ENCODE assay signal across 12 cellular contexts in the genomic region with DNA sequence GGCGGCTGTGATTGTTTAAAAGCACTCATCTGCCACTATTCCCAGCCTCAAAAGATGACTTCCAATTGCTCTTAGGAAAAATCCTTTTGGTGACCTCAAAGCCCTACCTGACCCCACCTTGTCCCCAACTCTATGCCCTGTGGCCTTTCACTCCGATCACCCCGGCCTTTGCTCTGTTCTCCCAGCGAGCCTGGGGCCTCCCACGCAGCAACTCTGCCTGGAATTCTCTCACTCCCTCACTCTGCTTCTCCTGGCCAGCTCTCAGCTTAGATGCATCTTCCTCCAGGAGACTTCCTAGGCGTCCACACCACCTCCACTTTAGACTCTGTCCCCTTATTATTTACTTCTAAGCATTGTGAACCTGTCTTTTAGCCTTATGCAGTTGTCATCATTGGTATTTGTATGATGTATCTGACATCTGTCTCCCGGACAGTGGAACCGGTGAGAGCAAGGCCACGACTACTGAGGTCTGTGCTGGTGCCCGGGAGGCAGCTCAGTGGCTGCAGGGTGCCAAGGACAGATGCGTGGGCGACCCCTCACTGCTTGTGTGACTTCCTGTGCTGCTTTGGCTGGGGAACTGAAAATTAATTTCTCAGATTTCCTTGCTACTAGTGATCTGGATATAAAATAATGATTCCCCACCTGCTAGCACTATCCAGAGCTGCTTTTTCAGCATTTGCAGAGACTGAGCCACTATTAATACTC.
DNase-seq lines count a peak whose midpoint lies in the region; ATAC-seq and TF ChIP-seq lines count a peak whose summit lies in the region.
"Had no signal": no experiment of that assay in that cellular context is flagged by ENCODE, and none has a peak within 500 bp of the region (broad histone marks: within the 10 kb centered on the region; RNA-seq: fewer than 3 reads in every experiment).

No MANE protein-coding gene starts in this region.

- CTCF ChIA-PET in CD8-positive, alpha-beta T cell (lab: Charles Lee) = interaction anchor here (0.7 to 2.2 kb wide), 3 partner anchors 39 to 50 kb away, joined by 4 to 9 read pairs (median 6); no protein-coding TSS in a partner anchor

- no peaks in the 10 kb centered on the region for H3K36me3 ChIP-seq in CD8-positive, alpha-beta T cell (ENCODE audit: insufficient read depth, low read length)
- H3K36me3 ChIP-seq in colonic mucosa = no peaks in the 10 kb centered on the region

- no peak for ATAC-seq in CD8-positive, alpha-beta T cell
- ATAC-seq in GM21576 (IDR thresholded peaks at IDR 0.05; ENCODE audit: unreplicated experiment) = peak; percentile 32
- ATAC-seq in naive thymus-derived CD8-positive, alpha-beta T cell = no peak
- ATAC-seq in HG03095 (IDR thresholded peaks at IDR 0.05; ENCODE audit: unreplicated experiment) = no peak

- intact Hi-C loops in CD8-positive, alpha-beta T cell (cut with DNase I, micrococcal nuclease) = loop anchor here (10.0 kb wide), 2 partner anchors 217 to 427 kb away; no protein-coding TSS in a partner anchor
- intact Hi-C loops in colonic mucosa (cut with DNase I) = no loop called here

- peak overlapping the region; percentile 91 for H3K27ac Mint-ChIP-seq in CD8-positive, alpha-beta T cell
- H3K27ac Mint-ChIP-seq in naive thymus-derived CD8-positive, alpha-beta T cell = peak overlapping the region; percentile 92 to 98 (median 96)

- peak overlapping the region; percentile 81 for H3K4me3 Mint-ChIP-seq in CD8-positive, alpha-beta T cell
- H3K4me3 Mint-ChIP-seq in naive thymus-derived CD8-positive, alpha-beta T cell = peak overlapping the region; percentile 52 to 88 (median 74)

- no peak overlapping the region for H3K27ac ChIP-seq in CD8-positive, alpha-beta T cell (ENCODE audit: low read depth, low read length)
- H3K27ac ChIP-seq in colonic mucosa = no peak overlapping the region
- H3K27ac ChIP-seq: BLaER1 had no signal

- no peaks in the 10 kb centered on the region for H3K9me3 Mint-ChIP-seq in CD8-positive, alpha-beta T cell
- H3K9me3 Mint-ChIP-seq in naive thymus-derived CD8-positive, alpha-beta T cell = no peaks in the 10 kb centered on the region

- H3K4me1 ChIP-seq in CD8-positive, alpha-beta T cell (ENCODE audit: insufficient read depth, low read length) = peaks cover 98% of the 10 kb centered on the region
- peaks cover 5% of the 10 kb centered on the region for H3K4me1 ChIP-seq in colonic mucosa

- no peaks in the 10 kb centered on the region for H3K27me3 ChIP-seq in CD8-positive, alpha-beta T cell (ENCODE audit: insufficient read depth, low read length)
- H3K27me3 ChIP-seq in colonic mucosa = no peaks in the 10 kb centered on the region
- H3K27me3 ChIP-seq: BLaER1 had no signal

- peaks cover 97% of the 10 kb centered on the region for H3K4me1 Mint-ChIP-seq in CD8-positive, alpha-beta T cell (ENCODE audit: low read depth)
- H3K4me1 Mint-ChIP-seq in naive thymus-derived CD8-positive, alpha-beta T cell = peaks cover 57 to 100% (median 96%) of the 10 kb centered on the region in 4 donors

- H3K9ac ChIP-seq in colonic mucosa (ENCODE audit: low read depth in 2 of 2, low read length in 2 of 2) = no peak overlapping the region
- H3K9ac ChIP-seq: BLaER1 had no signal

- no peaks in the 10 kb centered on the region for H3K27me3 Mint-ChIP-seq in CD8-positive, alpha-beta T cell (ENCODE audit: low read depth)
- H3K27me3 Mint-ChIP-seq in naive thymus-derived CD8-positive, alpha-beta T cell = no peaks in the 10 kb centered on the region

- TF ChIP-seq CTCF in CD8-positive, alpha-beta T cell (IDR thresholded peaks at IDR 0.05) = no peak
- no peak for TF ChIP-seq CTCF in colonic mucosa (IDR thresholded peaks at IDR 0.05)

- H3K4me3 ChIP-seq in CD8-positive, alpha-beta T cell (ENCODE audit: low read depth, low read length) = peak overlapping the region; percentile 12
- H3K4me3 ChIP-seq in colonic mucosa = no peak overlapping the region
- H3K4me3 ChIP-seq: BLaER1 had no signal

- peak in 1 of 7 experiments; percentile 36 for DNase-seq in CD8-positive, alpha-beta T cell
- peak; percentile 75 for DNase-seq in activated CD8-positive, alpha-beta memory T cell treated with anti-CD3 and anti-CD28 coated beads, Interleukin-2, amount 50 U/mL, for 48 hours
- DNase-seq in naive thymus-derived CD8-positive, alpha-beta T cell = peak in 3 of 10 donors; percentile 22 to 36 (median 29)
- DNase-seq in anterior cingulate cortex (lab: John Stamatoyannopoulos, UW) = no peak
- no peak for DNase-seq in colonic mucosa
- no peak for DNase-seq in cerebellum (ENCODE audit: low spot score)
- DNase-seq: amniotic stem cell, mammary epithelial cell, NCI-H69 had no signal

- POLR2A ChIA-PET in CD8-positive, alpha-beta T cell (lab: Charles Lee) = interaction anchor here (0.7 to 2.8 kb wide), 12 partner anchors 9 to 649 kb away, joined by 3 to 10 read pairs (median 4); no protein-coding TSS in a partner anchor
- POLR2A ChIA-PET in naive thymus-derived CD8-positive, alpha-beta T cell (lab: Charles Lee) = interaction anchor here (0.7 to 3.8 kb wide), 10 partner anchors 10 to 334 kb away, joined by 3 to 19 read pairs (median 4); a partner anchor contains a TSS

- no peaks in the 10 kb centered on the region for H3K9me3 ChIP-seq in CD8-positive, alpha-beta T cell (ENCODE audit: low read length)
- H3K9me3 ChIP-seq in colonic mucosa = no peaks in the 10 kb centered on the region
- H3K9me3 ChIP-seq: BLaER1 had no signal

- H3K36me3 Mint-ChIP-seq in CD8-positive, alpha-beta T cell = peaks cover 14% of the 10 kb centered on the region
- H3K36me3 Mint-ChIP-seq in naive thymus-derived CD8-positive, alpha-beta T cell = peaks cover 0 to 8% (median 6%) of the 10 kb centered on the region in 3 donors
